8 cellular contexts compared by ENCODE assay signal in the genomic region with DNA sequence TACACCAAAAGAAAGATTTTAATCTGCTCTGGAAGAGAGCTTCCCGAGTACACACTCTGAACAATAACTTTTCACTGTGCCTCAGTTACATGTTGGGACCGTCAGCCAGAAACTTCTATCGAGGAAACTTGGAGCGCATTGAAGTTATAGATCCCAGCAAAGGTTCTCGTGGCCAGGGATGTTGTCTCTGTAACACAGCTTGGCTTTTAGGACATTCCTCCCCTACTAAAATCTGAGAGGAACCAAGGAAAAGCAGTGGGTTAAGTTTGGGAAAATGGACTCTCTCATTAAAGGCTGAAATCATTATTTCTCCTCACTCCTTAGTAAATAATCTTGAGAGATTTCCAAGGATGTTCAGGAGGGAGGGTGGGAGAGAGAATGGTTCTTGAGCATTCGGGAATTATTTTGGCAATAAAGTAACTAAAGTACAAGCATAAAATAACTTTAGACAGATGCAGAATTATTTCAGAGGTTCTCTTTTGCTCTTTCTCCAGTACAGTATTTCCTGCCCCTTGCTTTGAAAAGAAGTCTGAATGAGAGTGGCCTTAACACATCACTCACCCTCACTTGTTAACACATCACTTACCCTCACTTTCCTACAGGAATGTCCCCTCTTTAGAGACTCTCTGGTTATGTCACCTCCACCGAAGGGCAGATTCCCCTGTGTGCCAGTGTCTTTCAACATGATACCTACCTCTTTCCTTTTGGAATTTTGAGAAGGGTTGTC. TPM values are rescaled to one million over a fixed set of nuclear protein-coding genes. Genes with fewer than 3 reads are reported as not detected.
DNase-seq lines count a peak whose midpoint lies in the region; ATAC-seq and TF ChIP-seq lines count a peak whose summit lies in the region.

No MANE protein-coding gene starts in this region.

- DNase-seq in Calu3, result no peak
- peak; percentile 37 for DNase-seq in NCI-H345 (lab: John Stamatoyannopoulos, UW)
- DNase-seq in effector memory CD8-positive, alpha-beta T cell, result no peak
- DNase-seq in osteocyte (ENCODE audit: extremely low spot score, unreplicated experiment), result no peak
- DNase-seq in DMS153 (lab: John Stamatoyannopoulos, UW), result no peak
- DNase-seq in HuH-7.5 (ENCODE audit: low spot score), result no peak

- no peak for ATAC-seq in effector memory CD8-positive, alpha-beta T cell (replicated peaks)
- ATAC-seq in GM19395 (IDR thresholded peaks at IDR 0.05; ENCODE audit: unreplicated experiment) (no peak), HG02678 (IDR thresholded peaks at IDR 0.05; ENCODE audit: unreplicated experiment) (no peak)

- H3K27ac Mint-ChIP-seq in Calu3 (ENCODE audit: unreplicated experiment) (peak overlapping the region; percentile 84), osteocyte (ENCODE audit: unreplicated experiment) (peak overlapping the region; percentile 96)
- no peak overlapping the region for H3K27ac Mint-ChIP-seq in effector memory CD8-positive, alpha-beta T cell

- H3K36me3 Mint-ChIP-seq in Calu3 (ENCODE audit: insufficient read depth, unreplicated experiment) (peaks cover 63% of the 10 kb centered on the region), osteocyte (ENCODE audit: unreplicated experiment) (no peaks in the 10 kb centered on the region)
- H3K36me3 Mint-ChIP-seq in effector memory CD8-positive, alpha-beta T cell (ENCODE audit: insufficient read depth), result peaks cover 25% of the 10 kb centered on the region

- H3K4me3 Mint-ChIP-seq in Calu3 (ENCODE audit: low read depth, unreplicated experiment) (peak overlapping the region; percentile 89), osteocyte (ENCODE audit: unreplicated experiment) (peak overlapping the region; percentile 79)
- H3K4me3 Mint-ChIP-seq in effector memory CD8-positive, alpha-beta T cell, result peak overlapping the region; percentile 92 to 98

- no peaks in the 10 kb centered on the region for H3K9me3 Mint-ChIP-seq in Calu3 (ENCODE audit: low read depth, unreplicated experiment)
- no peaks in the 10 kb centered on the region for H3K9me3 Mint-ChIP-seq in effector memory CD8-positive, alpha-beta T cell
- H3K9me3 Mint-ChIP-seq in osteocyte (ENCODE audit: unreplicated experiment), result no peaks in the 10 kb centered on the region

- H3K27me3 Mint-ChIP-seq in Calu3 (ENCODE audit: unreplicated experiment), result no peaks in the 10 kb centered on the region
- H3K27me3 Mint-ChIP-seq in effector memory CD8-positive, alpha-beta T cell, result no peaks in the 10 kb centered on the region
- H3K27me3 Mint-ChIP-seq in osteocyte (ENCODE audit: unreplicated experiment), result no peaks in the 10 kb centered on the region

- TF ChIP-seq CTCF in Calu3 (IDR thresholded peaks at IDR 0.05; ENCODE audit: unreplicated experiment) (no peak), osteocyte (IDR thresholded peaks at IDR 0.05) (no peak)

- intact Hi-C loops in Calu3 (cut with micrococcal nuclease; ENCODE audit: unreplicated experiment), result loop anchor here (5.0 to 10.0 kb wide), 3 partner anchors 72 to 372 kb away; no protein-coding TSS in a partner anchor

- H3K4me1 Mint-ChIP-seq in Calu3 (ENCODE audit: low read depth, unreplicated experiment), result peaks cover 64% of the 10 kb centered on the region
- peaks cover 42 to 51% of the 10 kb centered on the region in 2 donors for H3K4me1 Mint-ChIP-seq in effector memory CD8-positive, alpha-beta T cell (ENCODE audit: low read depth in 2 of 2)
- peaks cover 63% of the 10 kb centered on the region for H3K4me1 Mint-ChIP-seq in osteocyte (ENCODE audit: unreplicated experiment)

- no TSS peak for BruUV-seq in Calu3 (replicated peaks; lab: Mats Ljungman, UMichigan)

- CTCF ChIA-PET in Calu3 (lab: Charles Lee), result interaction anchor here (0.6 to 1.1 kb wide), 2 partner anchors 22 to 202 kb away, joined by 3 to 8 read pairs; no protein-coding TSS in a partner anchor

RNA-seq across cellular contexts. Expression of a gene that starts 1.8 kb away (rescaled TPM):
- total RNA-seq in Calu3 (2022), result 28.3 and 38.6 TPM in 2 replicates
- total RNA-seq in osteocyte, result 43.3 and 46.7 TPM in 2 replicates

Comparison
In these comparisons a context has a peak if more than half of its experiments do, and no peak if none do; other contexts are left out.
1. H3K27ac Mint-ChIP-seq: peak in Calu3 (single experiment) and osteocyte (single experiment); none in effector memory CD8-positive, alpha-beta T cell (0 of 2).
2. Peak in every context shown above with its lines, with median percentiles within 50 percentile points of each other: H3K4me3 Mint-ChIP-seq.